12 cellular contexts compared by ENCODE assay signal in genomic region chr5:52783226-52783959, GRCh38. TPM values are rescaled to one million over a fixed set of nuclear protein-coding genes. Genes with fewer than 3 reads are reported as not detected.
A peak's percentile ranks its signal among the peaks of the same experiment; 100 is the strongest.
DNase-seq lines count a peak whose midpoint lies in the region; ATAC-seq, FAIRE-seq and TF ChIP-seq lines count a peak whose summit lies in the region.
"Had no signal": no experiment of that assay in that cellular context is flagged by ENCODE, and none has a peak within 500 bp of the region (broad histone marks: within the 10 kb centered on the region; RNA-seq: fewer than 3 reads in every experiment).

No MANE protein-coding gene starts in this region.

- H3K36me3 Mint-ChIP-seq in Calu3 (ENCODE audit: insufficient read depth, unreplicated experiment), result peaks cover 17% of the 10 kb centered on the region
- H3K36me3 Mint-ChIP-seq: CD14-positive monocyte had no signal

- H3K27me3 ChIP-seq in bronchial epithelial cell (ENCODE audit: control insufficient read depth, insufficient read depth, low read length), result no peaks in the 10 kb centered on the region

- TF ChIP-seq CTCF in Calu3 (IDR thresholded peaks at IDR 0.05; ENCODE audit: unreplicated experiment) (no peak), bronchial epithelial cell (IDR thresholded peaks at IDR 0.05; ENCODE audit: insufficient read depth, low read length, severe bottlenecking) (no peak)

- H3K4me3 Mint-ChIP-seq in Calu3 (ENCODE audit: low read depth, unreplicated experiment), result no peak overlapping the region
- H3K4me3 Mint-ChIP-seq: activated naive CD8-positive, alpha-beta T cell treated with anti-CD3 and anti-CD28 coated beads, Interleukin-2, amount 50 U/mL, for 24 hours; CD14-positive monocyte; neural crest cell had no signal

- peaks cover 2% of the 10 kb centered on the region for H3K9me3 Mint-ChIP-seq in Calu3 (ENCODE audit: low read depth, unreplicated experiment)
- H3K9me3 Mint-ChIP-seq: activated naive CD8-positive, alpha-beta T cell treated with anti-CD3 and anti-CD28 coated beads, Interleukin-2, amount 50 U/mL, for 24 hours; CD14-positive monocyte; neural crest cell had no signal

- CTCF ChIA-PET in Calu3 (lab: Charles Lee), result interaction anchor here (0.8 kb wide), 1 partner anchor 92 kb away, joined by 3 read pairs; no protein-coding TSS in a partner anchor

- no peak overlapping the region for H3K27ac Mint-ChIP-seq in Calu3 (ENCODE audit: unreplicated experiment)
- H3K27ac Mint-ChIP-seq: activated naive CD8-positive, alpha-beta T cell treated with anti-CD3 and anti-CD28 coated beads, Interleukin-2, amount 50 U/mL, for 24 hours; CD14-positive monocyte had no signal

- no TSS peak for BruUV-seq in Calu3 (replicated peaks; lab: Mats Ljungman, UMichigan)

- no peak for FAIRE-seq in bronchial epithelial cell (lab: Jason Lieb, UNC)

- intact Hi-C loops in Calu3 (cut with micrococcal nuclease; ENCODE audit: unreplicated experiment), result no loop called here

- no peak overlapping the region for H3K4me3 ChIP-seq in bronchial epithelial cell (ENCODE audit: low read depth, low read length)

- peaks cover 18% of the 10 kb centered on the region for H3K4me1 Mint-ChIP-seq in Calu3 (ENCODE audit: low read depth, unreplicated experiment)

- DNase-seq in Calu3, result peak; percentile 49
- DNase-seq in M059J (ENCODE audit: low read depth), result peak; percentile 82
- DNase-seq in bronchial epithelial cell (ENCODE audit: low read depth), result peak; percentile 92
- DNase-seq in lung microvascular endothelial cell (ENCODE audit: low read depth in 2 of 2), result peak; percentile 29 to 34
- DNase-seq in NK-92 (lab: John Stamatoyannopoulos, UW; ENCODE audit: unreplicated experiment), result no peak
- DNase-seq in DMS153 treated with DMSO at 0.1 percent for 48 hours (lab: John Stamatoyannopoulos, UW; ENCODE audit: unreplicated experiment), result no peak
- DNase-seq: activated naive CD8-positive, alpha-beta T cell treated with anti-CD3 and anti-CD28 coated beads, Interleukin-2, amount 50 U/mL, for 24 hours; stimulated activated CD4-positive, alpha-beta T cell treated with anti-CD3 and anti-CD28 coated beads, Interleukin-15, amount 100 ng/mL, for 24 hours had no signal

- no peak for ATAC-seq in HG02973 (IDR thresholded peaks at IDR 0.05; ENCODE audit: unreplicated experiment)
- ATAC-seq in HG03139 (IDR thresholded peaks at IDR 0.05; ENCODE audit: unreplicated experiment), result no peak
- ATAC-seq: activated naive CD8-positive, alpha-beta T cell treated with anti-CD3 and anti-CD28 coated beads, Interleukin-2, amount 50 U/mL, for 24 hours had no signal

- H3K27me3 Mint-ChIP-seq in Calu3 (ENCODE audit: unreplicated experiment), result no peaks in the 10 kb centered on the region

- H3K36me3 ChIP-seq in bronchial epithelial cell (ENCODE audit: control insufficient read depth, insufficient read depth, low read length), result no peaks in the 10 kb centered on the region

RNA-seq across cellular contexts. Expression of gene ITGA1, which starts 4.3 kb away (rescaled TPM):
- 18.9 and 20.2 TPM in 2 replicates for total RNA-seq in Calu3 (2022)
- total RNA-seq in M059J (2014; rRNA removed; shearing (Covaris generic)), result 34.2 and 36.6 TPM in 2 replicates
- total RNA-seq in bronchial epithelial cell, result 2.0 and 3.7 TPM in 2 replicates
- 43.8 and 44.2 TPM in 2 replicates for total RNA-seq in lung microvascular endothelial cell

RNA-seq across cellular contexts. Expression of gene PELO, which starts 4.3 kb away (rescaled TPM):
- total RNA-seq in Calu3 (2022) (24.6 and 26.4 TPM in 2 replicates), bronchial epithelial cell (21.3 and 26.2 TPM in 2 replicates), lung microvascular endothelial cell (23.3 and 26.0 TPM in 2 replicates)
- total RNA-seq in M059J (2014; rRNA removed; shearing (Covaris generic)), result 27.8 and 33.8 TPM in 2 replicates

Comparison
In these comparisons a context has a peak if more than half of its experiments do, and no peak if none do; other contexts are left out.
1. DNase-seq: peak in Calu3 (single experiment), M059J (single experiment), bronchial epithelial cell (single experiment) and lung microvascular endothelial cell (2 of 2); none in NK-92 (single experiment) and DMS153 treated with DMSO at 0.1 percent for 48 hours (single experiment).